In genomic region chr12:106297681-106298080, GRCh38 we compare ENCODE assay signal across 24 cellular contexts. TPM values are rescaled to one million over a fixed set of nuclear protein-coding genes. Genes with fewer than 3 reads are reported as not detected.
DNase-seq lines count a peak whose midpoint lies in the region; ATAC-seq, FAIRE-seq and TF ChIP-seq lines count a peak whose summit lies in the region.
"Had no signal": no experiment of that assay in that cellular context is flagged by ENCODE, and none has a peak within 500 bp of the region (broad histone marks: within the 10 kb centered on the region; RNA-seq: fewer than 3 reads in every experiment).

No MANE protein-coding gene starts in this region.

- BruUV-seq in HepG2 (replicated peaks; lab: Mats Ljungman, UMichigan), result no TSS peak

- no peaks in the 10 kb centered on the region for H4K20me1 ChIP-seq in HepG2 (ENCODE audit: insufficient read depth, low read length)

- intact Hi-C loops in HepG2 (cut with micrococcal nuclease; ENCODE audit: unreplicated experiment) (no loop called here), right lobe of liver (cut with DNase I) (no loop called here), left ventricle myocardium superior (cut with micrococcal nuclease) (no loop called here)

- POLR2A ChIA-PET in HepG2 (lab: Yijun Ruan, JAX), result interaction anchor here (2.4 kb wide), 1 partner anchor 13 kb away, joined by 10 read pairs; no protein-coding TSS in a partner anchor

- no peaks in the 10 kb centered on the region for H3K79me2 ChIP-seq in HepG2 (ENCODE audit: insufficient read depth, low read length)

- H3K4me1 ChIP-seq in HepG2 (ENCODE audit: insufficient read depth, low read length) (peaks cover 52% of the 10 kb centered on the region), right lobe of liver (no peaks in the 10 kb centered on the region)
- H3K4me1 ChIP-seq: prostate gland had no signal

- H3K9me3 ChIP-seq in HepG2 (ENCODE audit: low read length) (no peaks in the 10 kb centered on the region), right lobe of liver (no peaks in the 10 kb centered on the region)
- H3K9me3 ChIP-seq: prostate gland had no signal

- CTCF ChIA-PET in HepG2 (lab: Yijun Ruan, JAX; ENCODE audit: low intra/inter-chr PET ratio, low total read pairs), result no interaction called here

- no peak overlapping the region for H3K4me3 ChIP-seq in HepG2 (replicated peaks in 1 of 3; ENCODE audit: insufficient read depth in 1 of 3, low read depth in 2 of 3, low read length in 3 of 3)
- no peak overlapping the region for H3K4me3 ChIP-seq in right lobe of liver
- H3K4me3 ChIP-seq: GM12878, prostate gland, SK-N-MC had no signal

- H3K4me2 ChIP-seq in HepG2 (ENCODE audit: low read depth, low read length), result no peak overlapping the region

- H3K9ac ChIP-seq in HepG2 (ENCODE audit: insufficient read depth, low read depth, low read length), result no peak overlapping the region

- no peak overlapping the region for H2AFZ ChIP-seq in HepG2 (ENCODE audit: low read length)

- no peak overlapping the region for H3K27ac ChIP-seq in HepG2 (ENCODE audit: extremely low read length, insufficient read depth, low read length)
- no peak overlapping the region for H3K27ac ChIP-seq in right lobe of liver
- H3K27ac ChIP-seq: brain microvascular endothelial cell, HL-60, prostate gland, SK-N-MC had no signal

- FAIRE-seq in HepG2 (lab: Jason Lieb, UNC), result no peak
- FAIRE-seq: GM12878 had no signal

- in situ Hi-C loops in HepG2 (cut with HindIII; ENCODE audit: extremely low pct_ligation_motif_present, low pct_unique_long_range_greater_than_20kb), result no loop called here

- DNase-seq in HepG2 (ENCODE audit: low spot score) (no peak), right lobe of liver (no peak), NCI-H69 (lab: John Stamatoyannopoulos, UW) (peak; percentile 68), iPS-NIHi11 (ENCODE audit: low spot score) (peak; percentile 27), mucosa of gallbladder (ENCODE audit: low spot score) (no peak), left ventricle myocardium superior (no peak)
- DNase-seq: activated CD4-positive, alpha-beta T cell treated with anti-CD3 and anti-CD28 coated beads for 4 hours; activated naive CD4-positive, alpha-beta T cell; activated T-cell treated with anti-CD3 and anti-CD28 coated beads, Interleukin-2, amount 50 U/mL, for 48 hours; amniotic stem cell; brain microvascular endothelial cell; C1 segment of cervical spinal cord; effector CD4-positive, alpha-beta T cell; Kasumi-1; NCI-H187; NCI-H526; stimulated activated CD4-positive, alpha-beta T cell treated with anti-CD3 and anti-CD28 coated beads, Interleukin-4, amount 100 ng/mL, for 4 hours; T-helper 2 cell had no signal

- TF ChIP-seq EP300 in HepG2 (IDR thresholded peaks at IDR 0.05; ENCODE audit: low read depth in 2 of 2, low read length in 2 of 2), result no peak
- TF ChIP-seq EP300 in HepG2 (CRISPR knock-in tag; IDR thresholded peaks at IDR 0.05; ENCODE audit: borderline replicate concordance), result no peak

- ATAC-seq in HepG2, result no peak
- ATAC-seq in right lobe of liver, result no peak
- no peak for ATAC-seq in HG03354 (IDR thresholded peaks at IDR 0.05; ENCODE audit: poor library complexity, severe bottlenecking, unreplicated experiment)
- ATAC-seq in GM21367 (IDR thresholded peaks at IDR 0.05; ENCODE audit: unreplicated experiment), result no peak
- no peak for ATAC-seq in left ventricle myocardium superior
- ATAC-seq: GM12878 had no signal

- no peak for TF ChIP-seq CTCF in HepG2 (CRISPR knock-in tag; IDR thresholded peaks at IDR 0.05)
- no peak for TF ChIP-seq CTCF in right lobe of liver (IDR thresholded peaks at IDR 0.05)

- H3K36me3 ChIP-seq in HepG2 (replicated peaks in 1 of 2; ENCODE audit: control insufficient read depth in 1 of 2, insufficient read depth in 2 of 2, low read length in 2 of 2) (no peaks in the 10 kb centered on the region), right lobe of liver (no peaks in the 10 kb centered on the region)
- H3K36me3 ChIP-seq: brain microvascular endothelial cell, prostate gland had no signal

- TF ChIP-seq POLR2A in HepG2 (IDR thresholded peaks at IDR 0.05; ENCODE audit: insufficient read depth in 1 of 2, low read depth in 2 of 2, low read length in 2 of 2), result no peak
- TF ChIP-seq POLR2A in right lobe of liver (IDR thresholded peaks at IDR 0.05), result no peak

- TF ChIP-seq RAD21 in HepG2 (CRISPR knock-in tag; IDR thresholded peaks at IDR 0.05), result no peak

- H3K27me3 ChIP-seq in HepG2 (ENCODE audit: control insufficient read depth in 1 of 2, insufficient read depth in 2 of 2, low read length in 2 of 2) (no peaks in the 10 kb centered on the region), right lobe of liver (no peaks in the 10 kb centered on the region)
- H3K27me3 ChIP-seq: brain microvascular endothelial cell had no signal

RNA-seq across cellular contexts. Expression of gene TCP11L2, which starts 4.9 kb away (rescaled TPM):
- total RNA-seq in HepG2 (2016; rRNA removed; fragmentation: Illumina TruSeq; extraction: Trizol) (4.6 TPM in 2 replicates), right lobe of liver (10 to 100 TPM in 3 of 6 experiments, 1 to 10 TPM in 3; 7.3 to 14.2 (median 10.5) TPM), mucosa of gallbladder (48.9 TPM), left ventricle myocardium superior (104 TPM)
- total RNA-seq in HepG2 (2016; cell fraction: cytosol; rRNA removed; fragmentation: Illumina TruSeq; extraction: Trizol; ENCODE audit: low read depth), result 1.1 and 1.3 TPM in 2 replicates
- 3.7 and 4.3 TPM in 2 replicates for total RNA-seq in HepG2 (2016; cell fraction: insoluble cytoplasmic fraction; rRNA removed; fragmentation: Illumina TruSeq; extraction: Trizol)
- 1.4 and 2.2 TPM in 2 replicates for total RNA-seq in HepG2 (2016; cell fraction: membrane; rRNA removed; fragmentation: Illumina TruSeq; extraction: Trizol)
- 5.1 and 5.6 TPM in 2 replicates for total RNA-seq in HepG2 (2016; cell fraction: nucleus; rRNA removed; fragmentation: Illumina TruSeq; extraction: Trizol)
- 24.1 and 29.2 TPM in 2 replicates for polyA plus RNA-seq in HepG2 (2011; rRNA removed)
- polyA plus RNA-seq in HepG2 (2011; cell fraction: cytosol; rRNA removed), result 10.5 and 16.7 TPM in 2 replicates
- 21.9 and 33.5 TPM in 2 replicates for polyA plus RNA-seq in HepG2 (2011; cell fraction: nucleus; rRNA removed)
- 16.7 and 20.6 TPM in 2 replicates for polyA plus RNA-seq in HepG2 (2012)
- 0.17 and 0.33 TPM in 2 replicates for polyA plus RNA-seq in HepG2 (2016; cell fraction: cytosol; fragmentation: Illumina TruSeq; extraction: Trizol; ENCODE audit: low read depth)
- polyA plus RNA-seq in HepG2 (2016; cell fraction: insoluble cytoplasmic fraction; fragmentation: Illumina TruSeq; extraction: Trizol; ENCODE audit: low read depth), result 1.5 and 1.6 TPM in 2 replicates
- polyA plus RNA-seq in HepG2 (2016; cell fraction: membrane; fragmentation: Illumina TruSeq; extraction: Trizol; ENCODE audit: low read depth), result 0.25 and 0.38 TPM in 2 replicates
- 4.4 and 4.8 TPM in 2 replicates for polyA plus RNA-seq in HepG2 (2016; cell fraction: nucleus; fragmentation: Illumina TruSeq; extraction: Trizol; ENCODE audit: insufficient read depth, low read depth)
- polyA minus RNA-seq in HepG2 (2011; rRNA and poly(A)+ RNA removed; ENCODE audit: low replicate concordance), result 9.5 and 54.7 TPM in 2 replicates
- 41.0 and 60.4 TPM in 2 replicates for polyA minus RNA-seq in HepG2 (2011; cell fraction: cytosol; rRNA and poly(A)+ RNA removed)
- polyA minus RNA-seq in HepG2 (2011; cell fraction: nucleus; rRNA and poly(A)+ RNA removed), result 73.6 and 109 TPM in 2 replicates

RNA-seq across cellular contexts. Expression of gene CKAP4, which starts 49.9 kb away (rescaled TPM):
- total RNA-seq in HepG2 (2016; rRNA removed; fragmentation: Illumina TruSeq; extraction: Trizol), result 37.3 and 70.2 TPM in 2 replicates
- 3.7 and 3.9 TPM in 2 replicates for total RNA-seq in HepG2 (2016; cell fraction: cytosol; rRNA removed; fragmentation: Illumina TruSeq; extraction: Trizol; ENCODE audit: low read depth)
- 34.6 and 68.5 TPM in 2 replicates for total RNA-seq in HepG2 (2016; cell fraction: insoluble cytoplasmic fraction; rRNA removed; fragmentation: Illumina TruSeq; extraction: Trizol)
- 14.7 and 15.5 TPM in 2 replicates for total RNA-seq in HepG2 (2016; cell fraction: membrane; rRNA removed; fragmentation: Illumina TruSeq; extraction: Trizol)
- total RNA-seq in HepG2 (2016; cell fraction: nucleus; rRNA removed; fragmentation: Illumina TruSeq; extraction: Trizol), result 67.9 and 80.5 TPM in 2 replicates
- 39.2 and 45.4 TPM in 2 replicates for polyA plus RNA-seq in HepG2 (2011; rRNA removed)
- 30.8 and 37.4 TPM in 2 replicates for polyA plus RNA-seq in HepG2 (2011; cell fraction: cytosol; rRNA removed)
- 17.5 and 20.0 TPM in 2 replicates for polyA plus RNA-seq in HepG2 (2011; cell fraction: nucleus; rRNA removed)
- 76.8 and 81.5 TPM in 2 replicates for polyA plus RNA-seq in HepG2 (2012)
- 4.9 and 5.3 TPM in 2 replicates for polyA plus RNA-seq in HepG2 (2016; cell fraction: cytosol; fragmentation: Illumina TruSeq; extraction: Trizol; ENCODE audit: low read depth)
- polyA plus RNA-seq in HepG2 (2016; cell fraction: insoluble cytoplasmic fraction; fragmentation: Illumina TruSeq; extraction: Trizol; ENCODE audit: low read depth), result 44.7 and 53.0 TPM in 2 replicates
- 13.7 and 14.8 TPM in 2 replicates for polyA plus RNA-seq in HepG2 (2016; cell fraction: membrane; fragmentation: Illumina TruSeq; extraction: Trizol; ENCODE audit: low read depth)
- polyA plus RNA-seq in HepG2 (2016; cell fraction: nucleus; fragmentation: Illumina TruSeq; extraction: Trizol; ENCODE audit: insufficient read depth, low read depth), result 125 and 131 TPM in 2 replicates
- polyA minus RNA-seq in HepG2 (2011; rRNA and poly(A)+ RNA removed; ENCODE audit: low replicate concordance), result 17.1 and 29.8 TPM in 2 replicates
- polyA minus RNA-seq in HepG2 (2011; cell fraction: cytosol; rRNA and poly(A)+ RNA removed), result 29.4 and 33.1 TPM in 2 replicates
- 11.7 and 15.9 TPM in 2 replicates for polyA minus RNA-seq in HepG2 (2011; cell fraction: nucleus; rRNA and poly(A)+ RNA removed)
- total RNA-seq in right lobe of liver, result 10 to 100 TPM; 16.8 to 43.7 (median 28.3) TPM
- total RNA-seq in mucosa of gallbladder, result 51.0 TPM
- 37.5 TPM for total RNA-seq in left ventricle myocardium superior

RNA-seq across cellular contexts. Expression of gene POLR3B, which starts 59.9 kb away (rescaled TPM):
- total RNA-seq in HepG2 (2016; rRNA removed; fragmentation: Illumina TruSeq; extraction: Trizol) (13.1 and 22.9 TPM in 2 replicates), right lobe of liver (10 to 100 TPM in 1 of 6 experiments, 1 to 10 TPM in 5; 6.8 to 10.9 (median 8.7) TPM), mucosa of gallbladder (8.9 TPM), left ventricle myocardium superior (7.5 TPM)
- total RNA-seq in HepG2 (2016; cell fraction: cytosol; rRNA removed; fragmentation: Illumina TruSeq; extraction: Trizol; ENCODE audit: low read depth), result 1.1 and 1.4 TPM in 2 replicates
- total RNA-seq in HepG2 (2016; cell fraction: insoluble cytoplasmic fraction; rRNA removed; fragmentation: Illumina TruSeq; extraction: Trizol), result 13.2 and 22.1 TPM in 2 replicates
- 3.1 and 3.8 TPM in 2 replicates for total RNA-seq in HepG2 (2016; cell fraction: membrane; rRNA removed; fragmentation: Illumina TruSeq; extraction: Trizol)
- 13.2 and 13.8 TPM in 2 replicates for total RNA-seq in HepG2 (2016; cell fraction: nucleus; rRNA removed; fragmentation: Illumina TruSeq; extraction: Trizol)
- 4.0 and 4.8 TPM in 2 replicates for polyA plus RNA-seq in HepG2 (2011; rRNA removed)
- polyA plus RNA-seq in HepG2 (2011; cell fraction: cytosol; rRNA removed), result 2.9 and 4.1 TPM in 2 replicates
- 2.0 and 2.7 TPM in 2 replicates for polyA plus RNA-seq in HepG2 (2011; cell fraction: nucleus; rRNA removed)
- polyA plus RNA-seq in HepG2 (2012), result 5.3 and 7.7 TPM in 2 replicates
- polyA plus RNA-seq in HepG2 (2016; cell fraction: cytosol; fragmentation: Illumina TruSeq; extraction: Trizol; ENCODE audit: low read depth), result 0.49 and 0.57 TPM in 2 replicates
- 14.8 and 15.7 TPM in 2 replicates for polyA plus RNA-seq in HepG2 (2016; cell fraction: insoluble cytoplasmic fraction; fragmentation: Illumina TruSeq; extraction: Trizol; ENCODE audit: low read depth)
- polyA plus RNA-seq in HepG2 (2016; cell fraction: membrane; fragmentation: Illumina TruSeq; extraction: Trizol; ENCODE audit: low read depth), result 1.3 and 1.4 TPM in 2 replicates
- 6.5 and 7.8 TPM in 2 replicates for polyA plus RNA-seq in HepG2 (2016; cell fraction: nucleus; fragmentation: Illumina TruSeq; extraction: Trizol; ENCODE audit: insufficient read depth, low read depth)
- 5.8 and 15.3 TPM in 2 replicates for polyA minus RNA-seq in HepG2 (2011; rRNA and poly(A)+ RNA removed; ENCODE audit: low replicate concordance)
- polyA minus RNA-seq in HepG2 (2011; cell fraction: cytosol; rRNA and poly(A)+ RNA removed), result 6.1 and 6.5 TPM in 2 replicates
- polyA minus RNA-seq in HepG2 (2011; cell fraction: nucleus; rRNA and poly(A)+ RNA removed), result 19.1 and 22.5 TPM in 2 replicates

Comparison
In these comparisons a context has a peak if more than half of its experiments do, and no peak if none do; other contexts are left out.
1. DNase-seq: peak in NCI-H69 (single experiment) and iPS-NIHi11 (single experiment); none in HepG2 (single experiment), right lobe of liver (0 of 3), mucosa of gallbladder (single experiment) and left ventricle myocardium superior (single experiment).